Comparison of ENCODE assay signal across 11 cellular contexts in genomic region chr3:39279745-39280517, GRCh38. TPM values are rescaled to one million over a fixed set of nuclear protein-coding genes. Genes with fewer than 3 reads are reported as not detected.
DNase-seq lines count a peak whose midpoint lies in the region; ATAC-seq lines count a peak whose summit lies in the region.
"Had no signal": no experiment of that assay in that cellular context is flagged by ENCODE, and none has a peak within 500 bp of the region (broad histone marks: within the 10 kb centered on the region; RNA-seq: fewer than 3 reads in every experiment).

TSS of gene CX3CR1 (minus strand) at chr3:39280036. CDS start at chr3:39266509, 13,527 bp downstream.

- peaks cover 6% of the 10 kb centered on the region for H3K4me1 Mint-ChIP-seq in activated naive CD4-positive, alpha-beta T cell treated with anti-CD3 and anti-CD28 coated beads for 36 hours (ENCODE audit: low read depth)
- peaks cover 23% of the 10 kb centered on the region for H3K4me1 Mint-ChIP-seq in stimulated activated naive CD8-positive, alpha-beta T cell treated with anti-CD3 and anti-CD28 coated beads, Interleukin-15, amount 100 ng/mL, for 72 hours
- peaks cover 56% of the 10 kb centered on the region for H3K4me1 Mint-ChIP-seq in activated CD4-positive, alpha-beta T cell treated with anti-CD3 and anti-CD28 coated beads, Interleukin-2, amount 10 ng/mL, durations not matched to agents 24 days and 14 days
- H3K4me1 Mint-ChIP-seq: neural progenitor cell had no signal

- no peak within 1 kb of the TSS for H3K4me3 Mint-ChIP-seq in activated naive CD4-positive, alpha-beta T cell treated with anti-CD3 and anti-CD28 coated beads for 36 hours
- no peak within 1 kb of the TSS for H3K4me3 Mint-ChIP-seq in stimulated activated naive CD8-positive, alpha-beta T cell treated with anti-CD3 and anti-CD28 coated beads, Interleukin-15, amount 100 ng/mL, for 72 hours
- H3K4me3 Mint-ChIP-seq in activated CD4-positive, alpha-beta T cell treated with anti-CD3 and anti-CD28 coated beads, Interleukin-2, amount 10 ng/mL, durations not matched to agents 24 days and 14 days = no peak within 1 kb of the TSS
- H3K4me3 Mint-ChIP-seq: neural progenitor cell had no signal

- no peaks in the 10 kb centered on the region for H3K36me3 Mint-ChIP-seq in activated naive CD4-positive, alpha-beta T cell treated with anti-CD3 and anti-CD28 coated beads for 36 hours (ENCODE audit: low read depth)
- no peaks in the 10 kb centered on the region for H3K36me3 Mint-ChIP-seq in activated CD4-positive, alpha-beta T cell treated with anti-CD3 and anti-CD28 coated beads, Interleukin-2, amount 10 ng/mL, durations not matched to agents 24 days and 14 days (ENCODE audit: low read depth)
- H3K36me3 Mint-ChIP-seq: neural progenitor cell had no signal

- CTCF ChIA-PET in activated naive CD4-positive, alpha-beta T cell treated with anti-CD3 and anti-CD28 coated beads for 36 hours (lab: Charles Lee) = interaction anchor here (0.7 to 6.2 kb wide), 6 partner anchors 9 to 149 kb away, joined by 4 to 34 read pairs (median 7); no protein-coding TSS in a partner anchor

- H3K27ac Mint-ChIP-seq in activated naive CD4-positive, alpha-beta T cell treated with anti-CD3 and anti-CD28 coated beads for 36 hours = peak within 1 kb of the TSS; percentile 25
- no peak within 1 kb of the TSS for H3K27ac Mint-ChIP-seq in stimulated activated naive CD8-positive, alpha-beta T cell treated with anti-CD3 and anti-CD28 coated beads, Interleukin-15, amount 100 ng/mL, for 72 hours
- H3K27ac Mint-ChIP-seq in activated CD4-positive, alpha-beta T cell treated with anti-CD3 and anti-CD28 coated beads, Interleukin-2, amount 10 ng/mL, durations not matched to agents 24 days and 14 days = no peak within 1 kb of the TSS
- H3K27ac Mint-ChIP-seq: neural progenitor cell had no signal

- ATAC-seq in left ventricle myocardium superior = peak; percentile 73
- peak; percentile 30 for ATAC-seq in stimulated activated naive CD8-positive, alpha-beta T cell treated with anti-CD3 and anti-CD28 coated beads, Interleukin-15, amount 100 ng/mL, for 72 hours
- ATAC-seq in HG02852 (IDR thresholded peaks at IDR 0.05; ENCODE audit: unreplicated experiment) = no peak

- no peaks in the 10 kb centered on the region for H3K27me3 Mint-ChIP-seq in activated naive CD4-positive, alpha-beta T cell treated with anti-CD3 and anti-CD28 coated beads for 36 hours (ENCODE audit: low read depth)
- peaks cover 19% of the 10 kb centered on the region for H3K27me3 Mint-ChIP-seq in stimulated activated naive CD8-positive, alpha-beta T cell treated with anti-CD3 and anti-CD28 coated beads, Interleukin-15, amount 100 ng/mL, for 72 hours
- H3K27me3 Mint-ChIP-seq in activated CD4-positive, alpha-beta T cell treated with anti-CD3 and anti-CD28 coated beads, Interleukin-2, amount 10 ng/mL, durations not matched to agents 24 days and 14 days = peaks cover 7% of the 10 kb centered on the region

- no peak for DNase-seq in activated naive CD4-positive, alpha-beta T cell treated with anti-CD3 and anti-CD28 coated beads for 36 hours
- no peak for DNase-seq in activated naive CD4-positive, alpha-beta T cell treated with anti-CD3 and anti-CD28 coated beads, Interleukin-2, amount 50 U/mL, for 16 hours
- peak; percentile 72 for DNase-seq in SKM-1 treated with dmso at 0.1 percent for 144 hours (lab: John Stamatoyannopoulos, UW; ENCODE audit: unreplicated experiment)
- DNase-seq in left ventricle myocardium superior = no peak
- DNase-seq in stimulated activated naive CD8-positive, alpha-beta T cell treated with anti-CD3 and anti-CD28 coated beads, Interleukin-15, amount 100 ng/mL, for 72 hours = no peak
- DNase-seq in activated CD4-positive, alpha-beta T cell treated with anti-CD3 and anti-CD28 coated beads, Interleukin-2, amount 10 ng/mL, durations not matched to agents 24 days and 14 days = no peak
- DNase-seq in inferior parietal cortex (ENCODE audit: extremely low spot score) = no peak
- DNase-seq: NCI-H82; stimulated activated CD4-positive, alpha-beta T cell treated with anti-CD3 and anti-CD28 coated beads, Interleukin-1b, Interleukin-23, amount 100 ng/mL, for 48 hours had no signal

- H3K9me3 Mint-ChIP-seq in activated naive CD4-positive, alpha-beta T cell treated with anti-CD3 and anti-CD28 coated beads for 36 hours = no peaks in the 10 kb centered on the region
- no peaks in the 10 kb centered on the region for H3K9me3 Mint-ChIP-seq in stimulated activated naive CD8-positive, alpha-beta T cell treated with anti-CD3 and anti-CD28 coated beads, Interleukin-15, amount 100 ng/mL, for 72 hours
- H3K9me3 Mint-ChIP-seq in activated CD4-positive, alpha-beta T cell treated with anti-CD3 and anti-CD28 coated beads, Interleukin-2, amount 10 ng/mL, durations not matched to agents 24 days and 14 days = no peaks in the 10 kb centered on the region
- H3K9me3 Mint-ChIP-seq: neural progenitor cell had no signal

- intact Hi-C loops in activated naive CD4-positive, alpha-beta T cell treated with anti-CD3 and anti-CD28 coated beads for 36 hours (cut with micrococcal nuclease) = no loop called here
- intact Hi-C loops in left ventricle myocardium superior (cut with micrococcal nuclease) = no loop called here
- intact Hi-C loops in activated CD4-positive, alpha-beta T cell treated with anti-CD3 and anti-CD28 coated beads, Interleukin-2, amount 10 ng/mL, durations not matched to agents 24 days and 14 days (cut with micrococcal nuclease) = no loop called here

RNA-seq across cellular contexts. Expression of gene CX3CR1, which starts in this region (rescaled TPM):
- total RNA-seq in activated naive CD4-positive, alpha-beta T cell treated with anti-CD3 and anti-CD28 coated beads for 36 hours = not detected
- 1.7 TPM for total RNA-seq in left ventricle myocardium superior
- 0.19 and 0.21 TPM in 2 replicates for total RNA-seq in activated CD4-positive, alpha-beta T cell treated with anti-CD3 and anti-CD28 coated beads, Interleukin-2, amount 10 ng/mL, durations not matched to agents 24 days and 14 days
